2 cellular contexts compared by ENCODE assay signal in genomic region chr16:78656887-78657286, GRCh38.
A peak's percentile ranks its signal among the peaks of the same experiment; 100 is the strongest.
TF ChIP-seq lines count a peak whose summit lies in the region.

No MANE protein-coding gene starts in this region.

TF ChIP-seq in IMR-90, 13 proteins besides CTCF, POLR2A, EP300 and RAD21:
- TF ChIP-seq SMC3 (IDR thresholded peaks at IDR 0.05; ENCODE audit: low read depth, low read length) (no peak), CHD1 (IDR thresholded peaks at IDR 0.05; ENCODE audit: low read depth, low read length) (no peak), CEBPB (IDR thresholded peaks at IDR 0.05; ENCODE audit: low read depth, low read length) (peak; percentile 45; the same call in 1 of the 2 replicates), BHLHE40 (IDR thresholded peaks at IDR 0.05; ENCODE audit: low read depth, low read length) (no peak)

TF ChIP-seq in H1, 55 proteins besides CTCF, POLR2A, EP300 and RAD21:
- TF ChIP-seq EGR1 (IDR thresholded peaks at IDR 0.05; ENCODE audit: borderline replicate concordance, low read depth, low read length) (no peak), SUZ12 (IDR thresholded peaks at IDR 0.05; ENCODE audit: low read length) (no peak), ASH2L (IDR thresholded peaks at IDR 0.05; ENCODE audit: low read length) (no peak), E2F6 (IDR thresholded peaks at IDR 0.05) (no peak), ZNF274 (IDR thresholded peaks at IDR 0.05; ENCODE audit: borderline replicate concordance, extremely low read depth, low read length) (no peak), CEBPB (IDR thresholded peaks at IDR 0.05; ENCODE audit: low read depth, low read length) (peak; percentile 61; the same call in 1 of the 2 replicates)
TF ChIP-seq in H1: peak in this region for 1.
